ENCODE assay signal across 8 cellular contexts in the genomic region with DNA sequence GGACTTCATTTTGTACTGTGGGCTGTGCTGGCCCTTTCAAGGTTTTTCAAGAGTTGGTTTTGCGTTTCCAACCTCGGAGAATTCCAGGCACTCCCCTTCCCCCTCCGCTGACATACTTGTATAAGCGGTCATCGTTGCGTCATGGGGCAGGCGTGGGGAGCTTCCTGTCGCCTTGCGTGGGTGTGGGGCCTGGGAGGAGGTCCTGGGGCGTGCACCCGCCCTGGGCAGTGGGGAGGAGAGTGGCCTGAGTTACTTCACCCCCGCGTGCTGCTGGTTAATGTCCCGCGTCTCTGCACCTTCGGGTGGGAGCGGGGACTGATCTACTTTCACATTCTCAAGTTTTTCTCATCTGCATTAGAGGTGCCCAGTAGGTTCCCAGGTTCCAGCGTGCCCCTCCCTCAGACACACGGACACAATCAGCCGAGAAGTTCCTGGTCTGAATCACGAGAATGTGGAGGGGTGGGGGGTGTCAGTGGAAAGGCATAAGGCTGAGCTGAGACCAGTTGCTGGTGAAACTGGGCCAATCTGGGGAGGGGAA. TPM values are rescaled to one million over a fixed set of nuclear protein-coding genes. Genes with fewer than 3 reads are reported as not detected.
DNase-seq lines count a peak whose midpoint lies in the region; ATAC-seq and TF ChIP-seq lines count a peak whose summit lies in the region.

No MANE protein-coding gene starts in this region.

- TF ChIP-seq EP300 in upper lobe of left lung (IDR thresholded peaks at IDR 0.05) = peak in 3 of 4 donors; percentile 50 to 95 (median 72)

- no peaks in the 10 kb centered on the region for H3K9me3 Mint-ChIP-seq in neural crest cell

- in situ Hi-C loops in GM18951 (cut with MboI; ENCODE audit: low sequenced_read_pairs, unreplicated experiment) = no loop called here

- H3K27me3 ChIP-seq in AG04450 (ENCODE audit: control insufficient read depth, insufficient read depth, low read length) = no peaks in the 10 kb centered on the region
- no peaks in the 10 kb centered on the region for H3K27me3 ChIP-seq in upper lobe of left lung

- peaks cover 0 to 10% (median 0%) of the 10 kb centered on the region in 4 donors for H3K36me3 ChIP-seq in upper lobe of left lung

- DNase-seq in AG04450 (ENCODE audit: low read depth, low spot score) (peak; percentile 86), OCI-M1 (lab: John Stamatoyannopoulos, UW) (peak; percentile 74), fibroblast of the aortic adventitia (ENCODE audit: low read depth) (peak; percentile 96), neural crest cell (ENCODE audit: low read depth, low spot score) (peak; percentile 28), upper lobe of left lung (peak; percentile 91 to 96)
- DNase-seq in activated effector memory CD4-positive, alpha-beta T cell treated with Interleukin-2 at 50 U/mL for 16 hours = peak; percentile 16

- POLR2A ChIA-PET in AG04450 (lab: Yijun Ruan, JAX) = interaction anchor here (0.6 to 2.5 kb wide), 9 partner anchors 9 to 108 kb away, joined by 3 to 37 read pairs (median 3); partner anchors contain the start of gene NACC1

- peaks cover 6% of the 10 kb centered on the region; the same call in 1 of the 2 replicates for H3K9me3 ChIP-seq in AG04450 (ENCODE audit: control insufficient read depth, insufficient read depth, low read length)
- H3K9me3 ChIP-seq in upper lobe of left lung = no peaks in the 10 kb centered on the region

- H3K27me3 Mint-ChIP-seq in neural crest cell (ENCODE audit: low read depth) = peaks cover 12% of the 10 kb centered on the region

- H3K27ac ChIP-seq in AG04450 (ENCODE audit: low read depth, low read length) (peak overlapping the region; percentile 96), upper lobe of left lung (peak overlapping the region; percentile 98 to 100 (median 99))

- peaks cover 12 to 36% (median 22%) of the 10 kb centered on the region in 4 donors for H3K4me1 ChIP-seq in upper lobe of left lung

- TF ChIP-seq CTCF in AG04450 (IDR thresholded peaks at IDR 0.05; ENCODE audit: low read depth, low read length) (no peak), fibroblast of the aortic adventitia (IDR thresholded peaks at IDR 0.05; ENCODE audit: insufficient read depth, low read length) (no peak), neural crest cell (conservative IDR thresholded peaks at IDR 0.05) (no peak), upper lobe of left lung (IDR thresholded peaks at IDR 0.05) (peak in 2 of 6 experiments; percentile 9 to 18)

- 0 to 1% methylated on average over 20 to 21 of the region's 21 CpGs for WGBS in upper lobe of left lung, 2 donors

- peaks cover 4% of the 10 kb centered on the region for H3K36me3 Mint-ChIP-seq in neural crest cell (ENCODE audit: low read depth)

- H3K4me1 Mint-ChIP-seq in neural crest cell = peaks cover 61% of the 10 kb centered on the region

- H3K4me3 Mint-ChIP-seq in neural crest cell = peak overlapping the region; percentile 92

- ATAC-seq in upper lobe of left lung (ENCODE audit: low FRiP score in 2 of 2) = peak; percentile 33 to 52
- no peak for ATAC-seq in GM21423 (IDR thresholded peaks at IDR 0.05; ENCODE audit: unreplicated experiment)

- CTCF ChIA-PET in AG04450 (lab: Charles Lee) = interaction anchor here (1.4 to 1.8 kb wide), 2 partner anchors 108 to 177 kb away, joined by 5 to 6 read pairs; no protein-coding TSS in a partner anchor

- TF ChIP-seq POLR2A in GM18951 (IDR thresholded peaks at IDR 0.05; ENCODE audit: extremely low read depth, insufficient read depth, insufficient read length) (peak; percentile 56), upper lobe of left lung (IDR thresholded peaks at IDR 0.05) (peak in 3 of 4 donors; percentile 70 to 91 (median 81))

- H3K4me3 ChIP-seq in AG04450 (ENCODE audit: low read depth, low read length) = peak overlapping the region; percentile 97
- H3K4me3 ChIP-seq in fibroblast of the aortic adventitia (ENCODE audit: low read depth, low read length) = peak overlapping the region; percentile 94
- H3K4me3 ChIP-seq in upper lobe of left lung = peak overlapping the region; percentile 79 to 99 (median 92)

- H3K27ac Mint-ChIP-seq in neural crest cell (ENCODE audit: unreplicated experiment) = peak overlapping the region; percentile 90

RNA-seq across cellular contexts. Expression of gene IER2, which starts 4.1 kb away (rescaled TPM):
- polyA plus RNA-seq in AG04450 (2011; rRNA removed) = 15.3 and 21.3 TPM in 2 replicates
- 8.1 and 10.7 TPM in 2 replicates for polyA minus RNA-seq in AG04450 (2011; rRNA and poly(A)+ RNA removed)
- 20.3 and 43.5 TPM in 2 replicates for total RNA-seq in fibroblast of the aortic adventitia (ENCODE audit: low replicate concordance)
- total RNA-seq in neural crest cell = 72.5 and 80.3 TPM in 2 replicates
- total RNA-seq in upper lobe of left lung = 100 to 1,000 TPM in 4 of 6 donors, 10 to 100 TPM in 2; 94.3 to 246 (median 129) TPM

RNA-seq across cellular contexts. Expression of gene STX10, which starts 4.1 kb away (rescaled TPM):
- polyA plus RNA-seq in AG04450 (2011; rRNA removed) = 47.9 and 57.6 TPM in 2 replicates
- 56.7 and 83.9 TPM in 2 replicates for polyA minus RNA-seq in AG04450 (2011; rRNA and poly(A)+ RNA removed)
- total RNA-seq in fibroblast of the aortic adventitia (ENCODE audit: low replicate concordance) (62.7 and 122 TPM in 2 replicates), neural crest cell (60.6 and 60.7 TPM in 2 replicates), upper lobe of left lung (100 to 1,000 TPM in 4 of 6 donors, 10 to 100 TPM in 2; 80.0 to 348 (median 107) TPM)

RNA-seq across cellular contexts. Expression of gene NACC1, which starts 36.2 kb away (rescaled TPM):
- polyA plus RNA-seq in AG04450 (2011; rRNA removed) = 43.4 and 76.4 TPM in 2 replicates
- 38.2 and 51.8 TPM in 2 replicates for polyA minus RNA-seq in AG04450 (2011; rRNA and poly(A)+ RNA removed)
- 11.5 and 51.2 TPM in 2 replicates for total RNA-seq in fibroblast of the aortic adventitia (ENCODE audit: low replicate concordance)
- total RNA-seq in neural crest cell = 88.3 and 99.4 TPM in 2 replicates
- total RNA-seq in upper lobe of left lung = 10 to 100 TPM; 22.0 to 96.1 (median 55.7) TPM

RNA-seq across cellular contexts. Expression of gene TRMT1, which starts 37.8 kb away (rescaled TPM):
- polyA plus RNA-seq in AG04450 (2011; rRNA removed) = 17.3 and 21.0 TPM in 2 replicates
- polyA minus RNA-seq in AG04450 (2011; rRNA and poly(A)+ RNA removed) = 15.6 and 24.6 TPM in 2 replicates
- 19.2 and 23.9 TPM in 2 replicates for total RNA-seq in fibroblast of the aortic adventitia (ENCODE audit: low replicate concordance)
- total RNA-seq in neural crest cell = 57.1 and 58.2 TPM in 2 replicates
- 10 to 100 TPM; 27.2 to 92.2 (median 33.1) TPM for total RNA-seq in upper lobe of left lung

RNA-seq across cellular contexts. Expression of gene LYL1, which starts 51.7 kb away (rescaled TPM):
- 0.11 and 0.29 TPM in 2 replicates for polyA plus RNA-seq in AG04450 (2011; rRNA removed)
- 0.14 and 0.17 TPM in 2 replicates for polyA minus RNA-seq in AG04450 (2011; rRNA and poly(A)+ RNA removed)
- total RNA-seq in fibroblast of the aortic adventitia (ENCODE audit: low replicate concordance) (0.63 and 1.4 TPM in 2 replicates), neural crest cell (0.30 and 0.45 TPM in 2 replicates), upper lobe of left lung (10 to 100 TPM; 22.6 to 55.5 (median 31.4) TPM)

Comparison
In these comparisons a context has a peak if more than half of its experiments do, and no peak if none do; other contexts are left out.
1. DNase-seq: peak in every context shown above with its lines; median percentile 96 in fibroblast of the aortic adventitia; 94 in upper lobe of left lung; 86 in AG04450; 74 in OCI-M1; 28 in neural crest cell; 16 in activated effector memory CD4-positive, alpha-beta T cell treated with Interleukin-2 at 50 U/mL for 16 hours.